ENCODE assay signal across 15 cellular contexts in the genomic region with DNA sequence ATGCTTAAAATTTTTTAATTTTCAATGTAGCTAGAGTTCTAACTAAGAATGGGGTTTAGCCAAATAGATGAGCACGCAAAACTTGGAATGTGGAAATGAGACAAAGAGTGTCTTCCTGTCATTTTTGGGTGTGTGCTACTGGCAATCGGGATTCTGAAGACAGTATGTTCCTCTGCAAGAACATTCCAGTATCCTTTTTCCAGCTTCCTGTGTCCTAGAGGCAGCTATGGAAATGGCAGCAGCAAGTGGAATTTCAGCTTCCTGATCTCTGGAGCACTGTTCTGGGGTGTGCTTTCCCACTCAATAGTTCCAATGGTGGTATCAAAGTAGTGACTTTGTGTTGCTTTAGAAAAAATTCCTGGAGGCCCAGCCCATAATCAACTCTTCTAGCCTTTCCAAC.
DNase-seq lines count a peak whose midpoint lies in the region; ATAC-seq and TF ChIP-seq lines count a peak whose summit lies in the region.
"Had no signal": no experiment of that assay in that cellular context is flagged by ENCODE, and none has a peak within 500 bp of the region (broad histone marks: within the 10 kb centered on the region; RNA-seq: fewer than 3 reads in every experiment).

No MANE protein-coding gene starts in this region.

- DNase-seq in ELR (ENCODE audit: low read depth) = peak; percentile 22
- peak; percentile 11 for DNase-seq in SK-MEL-5 (ENCODE audit: low read depth, low spot score)
- no peak for DNase-seq in fibroblast of mammary gland (ENCODE audit: low read depth)
- DNase-seq in gastrocnemius medialis = no peak
- no peak for DNase-seq in NCI-H510A treated with DMSO at 0.1 percent for 48 hours (lab: John Stamatoyannopoulos, UW)
- no peak for DNase-seq in NCI-H1105 (lab: John Stamatoyannopoulos, UW)
- DNase-seq: activated effector memory CD4-positive, alpha-beta T cell treated with Interleukin-2 at 50 U/mL for 16 hours; aorta; NCI-H187 treated with DMSO at 0.1 percent for 48 hours; NCI-H526 treated with DMSO at 0.1 percent for 48 hours; stomach; WERI-Rb-1 had no signal

- peaks cover 0 to 6% (median 0%) of the 10 kb centered on the region in 3 donors for H3K9me3 ChIP-seq in gastrocnemius medialis
- H3K9me3 ChIP-seq: prostate gland had no signal

- ATAC-seq in gastrocnemius medialis = peak; percentile 56 to 79
- ATAC-seq in HG03469 (IDR thresholded peaks at IDR 0.05; ENCODE audit: unreplicated experiment) = no peak
- ATAC-seq in HG03432 (IDR thresholded peaks at IDR 0.05; ENCODE audit: unreplicated experiment) = no peak

- in situ Hi-C loops in SK-MEL-5 (cut with HindIII; ENCODE audit: low pct_unique_long_range_greater_than_20kb, low sequenced_read_pairs) = no loop called here
- in situ Hi-C loops in gastrocnemius medialis (cut with MboI; ENCODE audit: low sequenced_read_pairs in 4 of 4) = no loop called here

- peak overlapping the region in 1 of 4 donors; percentile 1 for H3K27ac ChIP-seq in gastrocnemius medialis
- H3K27ac ChIP-seq: prostate gland, stomach, WERI-Rb-1 had no signal

- H3K27me3 ChIP-seq in gastrocnemius medialis = no peaks in the 10 kb centered on the region
- H3K27me3 ChIP-seq: stomach had no signal

- intact Hi-C loops in gastrocnemius medialis (cut with DNase I; ENCODE audit: low total_unique reads) = no loop called here

- no peaks in the 10 kb centered on the region for H3K36me3 ChIP-seq in gastrocnemius medialis
- H3K36me3 ChIP-seq: prostate gland, stomach, WERI-Rb-1 had no signal

- TF ChIP-seq CTCF in fibroblast of mammary gland (conservative IDR thresholded peaks at IDR 0.05; ENCODE audit: control insufficient read depth, insufficient read depth, low read depth, low read length) = peak; percentile 38
- peak in 1 of 5 experiments; percentile 19 for TF ChIP-seq CTCF in gastrocnemius medialis (IDR thresholded peaks at IDR 0.05 in 4 of 5, conservative IDR thresholded peaks at IDR 0.05 in 1 of 5)

- TF ChIP-seq POLR2A in gastrocnemius medialis (IDR thresholded peaks at IDR 0.05) = no peak

- H3K4me3 ChIP-seq in fibroblast of mammary gland (ENCODE audit: control insufficient read depth, low read depth, low read length) = no peak overlapping the region
- no peak overlapping the region for H3K4me3 ChIP-seq in gastrocnemius medialis
- H3K4me3 ChIP-seq: prostate gland, stomach had no signal

- peaks cover 0 to 10% of the 10 kb centered on the region in 2 donors for H3K4me1 ChIP-seq in gastrocnemius medialis
- H3K4me1 ChIP-seq: prostate gland, stomach had no signal

Comparison
In these comparisons a context has a peak if more than half of its experiments do, and no peak if none do; other contexts are left out.
1. DNase-seq: peak in ELR (single experiment) and SK-MEL-5 (single experiment); none in fibroblast of mammary gland (single experiment), gastrocnemius medialis (0 of 2), NCI-H510A treated with DMSO at 0.1 percent for 48 hours (single experiment) and NCI-H1105 (single experiment).
2. ATAC-seq: peak in gastrocnemius medialis (2 of 2); none in HG03469 (single experiment) and HG03432 (single experiment).